ENCODE assay signal across 24 cellular contexts in genomic region chr17:62101519-62101918, GRCh38.
"Had no signal": no experiment of that assay in that cellular context is flagged by ENCODE, and none has a peak within 500 bp of the region (broad histone marks: within the 10 kb centered on the region; RNA-seq: fewer than 3 reads in every experiment).

No MANE protein-coding gene starts in this region.

- DNase-seq: colonic mucosa; dermis blood vessel endothelial cell; effector memory CD4-positive, alpha-beta T cell; foreskin keratinocyte; heart left ventricle; hippocampal formation; left cardiac atrium; left ventricle myocardium superior; naive thymus-derived CD4-positive, alpha-beta T cell; nucleus accumbens; sigmoid colon; spleen; stimulated activated CD4-positive, alpha-beta T cell treated with anti-CD3 and anti-CD28 coated beads, Interleukin-4, amount 100 ng/mL, for 4 hours; stimulated activated naive CD8-positive, alpha-beta T cell treated with anti-CD3 and anti-CD28 coated beads, Interleukin-15, Interleukin-2, amounts not matched to agents 100 U/mL and 50 U/mL, for 24 hours; substantia nigra; testis; tibial artery; upper lobe of left lung had no signal

- H3K27ac ChIP-seq: colonic mucosa, esophagus muscularis mucosa, foreskin keratinocyte, gastroesophageal sphincter, heart left ventricle, prostate gland, right atrium auricular region, sigmoid colon, spleen, testis, tibial artery, upper lobe of left lung had no signal

- H3K36me3 ChIP-seq: colonic mucosa, esophagus muscularis mucosa, gastroesophageal sphincter, heart left ventricle, prostate gland, right atrium auricular region, sigmoid colon, spleen, tibial artery, upper lobe of left lung had no signal

- H3K27me3 ChIP-seq: colonic mucosa, esophagus muscularis mucosa, gastroesophageal sphincter, right atrium auricular region, sigmoid colon, spleen, testis, tibial artery, upper lobe of left lung had no signal

- H3K9me3 ChIP-seq: colonic mucosa, esophagus muscularis mucosa, gastroesophageal sphincter, heart left ventricle, prostate gland, right atrium auricular region, sigmoid colon, spleen, testis, tibial artery, upper lobe of left lung had no signal

- ATAC-seq: foreskin keratinocyte; gastroesophageal sphincter; heart left ventricle; left cardiac atrium; left ventricle myocardium superior; naive thymus-derived CD4-positive, alpha-beta T cell; stimulated activated memory B cell treated with anti-CD40 and anti-IgM and Interleukin-4, amounts not matched to agents 10 μg/mL and 1 μg/mL and 100 μg/mL, for 72 hours; stimulated activated naive CD8-positive, alpha-beta T cell treated with anti-CD3 and anti-CD28 coated beads, Interleukin-15, Interleukin-2, amounts not matched to agents 100 U/mL and 50 U/mL, for 24 hours had no signal

- H3K4me1 ChIP-seq: colonic mucosa, esophagus muscularis mucosa, foreskin keratinocyte, gastroesophageal sphincter, heart left ventricle, prostate gland, right atrium auricular region, sigmoid colon, testis, tibial artery, upper lobe of left lung had no signal

- H3K4me3 ChIP-seq: colonic mucosa, esophagus muscularis mucosa, gastroesophageal sphincter, heart left ventricle, lung, prostate gland, right atrium auricular region, sigmoid colon, spleen, testis, tibial artery, upper lobe of left lung had no signal
